Comparison of ENCODE assay signal across 14 cellular contexts in genomic region chr13:91355099-91355825, GRCh38. TPM values are rescaled to one million over a fixed set of nuclear protein-coding genes. Genes with fewer than 3 reads are reported as not detected.
"Had no signal": no experiment of that assay in that cellular context is flagged by ENCODE, and none has a peak within 500 bp of the region (broad histone marks: within the 10 kb centered on the region; RNA-seq: fewer than 3 reads in every experiment).

No MANE protein-coding gene starts in this region.

- ATAC-seq: activated CD8-positive, alpha-beta T cell treated with anti-CD3 and anti-CD28 coated beads, Interleukin-2, amount 10 ng/mL, durations not matched to agents 7 days and 5 days; left ventricle myocardium superior had no signal

- H3K27me3 ChIP-seq: breast epithelium, hepatocyte, testis had no signal

- H3K36me3 ChIP-seq: breast epithelium had no signal

- H3K27ac ChIP-seq: breast epithelium, hepatocyte, testis had no signal

- H3K4me2 ChIP-seq: hepatocyte had no signal

- H2AFZ ChIP-seq: hepatocyte had no signal

- H3K27ac Mint-ChIP-seq: activated CD8-positive, alpha-beta T cell treated with anti-CD3 and anti-CD28 coated beads, Interleukin-2, amount 10 ng/mL, durations not matched to agents 7 days and 5 days had no signal

- DNase-seq: activated CD4-positive, alpha-beta T cell treated with anti-CD3 and anti-CD28 coated beads for 1 hour; activated CD8-positive, alpha-beta memory T cell treated with anti-CD3 and anti-CD28 coated beads, Interleukin-2, amount 50 U/mL, for 48 hours; activated CD8-positive, alpha-beta T cell treated with anti-CD3 and anti-CD28 coated beads, Interleukin-2, amount 10 ng/mL, durations not matched to agents 7 days and 5 days; anterior cingulate cortex; left ventricle myocardium superior; mesenchymal stem cell; stimulated activated CD4-positive, alpha-beta T cell treated with anti-CD3 and anti-CD28 coated beads, Interleukin-12 subunit alpha, Interleukin-12 subunit beta, amount 100 ng/mL, for 4 hours; stimulated activated naive CD4-positive, alpha-beta T cell treated with Interleukin-2 at 50 U/mL for 16 hours; testis had no signal

- H3K4me3 Mint-ChIP-seq: activated CD8-positive, alpha-beta T cell treated with anti-CD3 and anti-CD28 coated beads, Interleukin-2, amount 10 ng/mL, durations not matched to agents 7 days and 5 days; activated naive CD4-positive, alpha-beta T cell treated with anti-CD3 and anti-CD28 coated beads, Interleukin-2, amount 50 U/mL, for 24 hours; nephron had no signal

- H3K9me3 ChIP-seq: breast epithelium, testis had no signal

- H3K27me3 Mint-ChIP-seq: activated naive CD4-positive, alpha-beta T cell treated with anti-CD3 and anti-CD28 coated beads, Interleukin-2, amount 50 U/mL, for 24 hours had no signal

- H3K9me3 Mint-ChIP-seq: activated naive CD4-positive, alpha-beta T cell treated with anti-CD3 and anti-CD28 coated beads, Interleukin-2, amount 50 U/mL, for 24 hours; nephron had no signal

- H3K4me3 ChIP-seq: breast epithelium, hepatocyte, testis had no signal

RNA-seq across cellular contexts. Expression of gene GPC5, which starts 43.2 kb away (rescaled TPM):
- total RNA-seq: activated CD8-positive, alpha-beta T cell treated with anti-CD3 and anti-CD28 coated beads, Interleukin-2, amount 10 ng/mL, durations not matched to agents 7 days and 5 days had no signal
- polyA plus RNA-seq: esophagus had no signal
